22 cellular contexts compared by ENCODE assay signal in genomic region chr5:16095612-16096011, GRCh38.
"Had no signal": no experiment of that assay in that cellular context is flagged by ENCODE, and none has a peak within 500 bp of the region (broad histone marks: within the 10 kb centered on the region; RNA-seq: fewer than 3 reads in every experiment).

No MANE protein-coding gene starts in this region.

- H3K4me1 Mint-ChIP-seq: memory B cell; naive B cell; neural crest cell; stimulated activated effector memory CD8-positive, alpha-beta T cell treated with anti-CD3 and anti-CD28 coated beads, Interleukin-12 subunit alpha, Interleukin-12 subunit beta, amount 100 ng/mL, for 72 hours had no signal

- ATAC-seq: left colon; mucosa of descending colon; natural killer cell treated with Interleukin-12 subunit alpha and Interleukin-12 subunit beta and Interleukin-15 and Interleukin-18, amount 100 ng/mL, for 72 hours; pancreas; sciatic nerve; stimulated activated effector memory CD8-positive, alpha-beta T cell treated with anti-CD3 and anti-CD28 coated beads, Interleukin-12 subunit alpha, Interleukin-12 subunit beta, amount 100 ng/mL, for 72 hours had no signal

- FAIRE-seq: colon, frontal cortex, pancreas had no signal

- H3K4me3 Mint-ChIP-seq: memory B cell; mesothelial cell of epicardium; naive B cell; natural killer cell treated with Interleukin-12 subunit alpha and Interleukin-12 subunit beta and Interleukin-15 and Interleukin-18, amount 100 ng/mL, for 72 hours; neural crest cell; stimulated activated effector memory CD8-positive, alpha-beta T cell treated with anti-CD3 and anti-CD28 coated beads, Interleukin-12 subunit alpha, Interleukin-12 subunit beta, amount 100 ng/mL, for 72 hours; type B pancreatic cell had no signal

- DNase-seq: dorsolateral prefrontal cortex; effector CD4-positive, alpha-beta T cell; left colon; mucosa of descending colon; naive B cell; pancreas; retina; stimulated activated CD4-positive, alpha-beta T cell treated with anti-CD3 and anti-CD28 coated beads, Interleukin-12 subunit alpha, Interleukin-12 subunit beta, amount 100 ng/mL, for 4 hours; stimulated activated CD4-positive, alpha-beta T cell treated with anti-CD3 and anti-CD28 coated beads, Interleukin-2, amount 100 ng/mL, for 24 hours; stimulated activated CD4-positive, alpha-beta T cell treated with anti-CD3 and anti-CD28 coated beads, Interleukin-4, amount 100 ng/mL, for 24 hours; stimulated activated naive CD4-positive, alpha-beta T cell treated with Interleukin-2 at 50 U/mL for 16 hours; stomach; tibial artery had no signal

- H3K36me3 Mint-ChIP-seq: memory B cell; mesothelial cell of epicardium; naive B cell; natural killer cell treated with Interleukin-12 subunit alpha and Interleukin-12 subunit beta and Interleukin-15 and Interleukin-18, amount 100 ng/mL, for 72 hours; stimulated activated effector memory CD8-positive, alpha-beta T cell treated with anti-CD3 and anti-CD28 coated beads, Interleukin-12 subunit alpha, Interleukin-12 subunit beta, amount 100 ng/mL, for 72 hours; type B pancreatic cell had no signal

- H3K27me3 Mint-ChIP-seq: natural killer cell treated with Interleukin-12 subunit alpha and Interleukin-12 subunit beta and Interleukin-15 and Interleukin-18, amount 100 ng/mL, for 72 hours had no signal

- H3K27ac Mint-ChIP-seq: memory B cell; mesothelial cell of epicardium; natural killer cell treated with Interleukin-12 subunit alpha and Interleukin-12 subunit beta and Interleukin-15 and Interleukin-18, amount 100 ng/mL, for 72 hours; stimulated activated effector memory CD8-positive, alpha-beta T cell treated with anti-CD3 and anti-CD28 coated beads, Interleukin-12 subunit alpha, Interleukin-12 subunit beta, amount 100 ng/mL, for 72 hours; type B pancreatic cell had no signal

- H3K9me3 Mint-ChIP-seq: mesothelial cell of epicardium, neural crest cell, type B pancreatic cell had no signal
